ENCODE assay signal across 1 cellular context in genomic region chr11:115528217-115528616, GRCh38.
TF ChIP-seq lines count a peak whose summit lies in the region.

No MANE protein-coding gene starts in this region.

TF ChIP-seq in H1, 55 proteins besides CTCF, POLR2A, EP300 and RAD21:
- no peak for TF ChIP-seq TBP (IDR thresholded peaks at IDR 0.05; ENCODE audit: low read depth, low read length)
- TF ChIP-seq ATF3 (IDR thresholded peaks at IDR 0.05; ENCODE audit: insufficient read depth, low read depth, low read length), result no peak
- TF ChIP-seq TAF7 (optimal IDR thresholded peaks at IDR 0.05; ENCODE audit: borderline replicate concordance, low read depth, low read length), result no peak
- no peak for TF ChIP-seq SP1 (IDR thresholded peaks at IDR 0.05; ENCODE audit: low read depth, low read length)
- no peak for TF ChIP-seq JUND (IDR thresholded peaks at IDR 0.05; ENCODE audit: low read length)
- no peak for TF ChIP-seq NRF1 (IDR thresholded peaks at IDR 0.05; ENCODE audit: low read depth, low read length)
- no peak for TF ChIP-seq BCL11A (IDR thresholded peaks at IDR 0.05; ENCODE audit: low read depth in 2 of 2, low read length in 2 of 2)
- no peak for TF ChIP-seq SAP30 (IDR thresholded peaks at IDR 0.05; ENCODE audit: insufficient read depth, insufficient replicate concordance, low read length)
- TF ChIP-seq RXRA (IDR thresholded peaks at IDR 0.05; ENCODE audit: insufficient read depth, low read depth, low read length), result no peak
- TF ChIP-seq CBX8 (IDR thresholded peaks at IDR 0.05; ENCODE audit: borderline replicate concordance, low read depth, low read length), result no peak
- TF ChIP-seq USF2 (IDR thresholded peaks at IDR 0.05; ENCODE audit: low read length), result no peak
- no peak for TF ChIP-seq MAFK (IDR thresholded peaks at IDR 0.05; ENCODE audit: low read depth, low read length)
- TF ChIP-seq GTF2F1 (IDR thresholded peaks at IDR 0.05; ENCODE audit: borderline replicate concordance, low read depth, low read length), result no peak
- TF ChIP-seq SRF (IDR thresholded peaks at IDR 0.05; ENCODE audit: low read depth, low read length), result no peak
- TF ChIP-seq RFX5 (IDR thresholded peaks at IDR 0.05; ENCODE audit: borderline replicate concordance, low read depth, low read length), result no peak
- no peak for TF ChIP-seq TCF12 (IDR thresholded peaks at IDR 0.05; ENCODE audit: low read depth, low read length)
- TF ChIP-seq KDM4A (IDR thresholded peaks at IDR 0.05; ENCODE audit: low read depth, low read length, severe bottlenecking), result no peak
- TF ChIP-seq TAF1 (IDR thresholded peaks at IDR 0.05; ENCODE audit: low read depth, low read length), result no peak
